Comparison of ENCODE assay signal across 9 cellular contexts in genomic region chr5:7396169-7397004, GRCh38. TPM values are rescaled to one million over a fixed set of nuclear protein-coding genes. Genes with fewer than 3 reads are reported as not detected.
A peak's percentile ranks its signal among the peaks of the same experiment; 100 is the strongest.
DNase-seq lines count a peak whose midpoint lies in the region; ATAC-seq, FAIRE-seq and TF ChIP-seq lines count a peak whose summit lies in the region.
"Had no signal": no experiment of that assay in that cellular context is flagged by ENCODE, and none has a peak within 500 bp of the region (broad histone marks: within the 10 kb centered on the region; RNA-seq: fewer than 3 reads in every experiment).

No MANE protein-coding gene starts in this region.

- POLR2A ChIA-PET in SK-N-SH (lab: Yijun Ruan, JAX) = no interaction called here
- POLR2A ChIA-PET in activated CD4-positive, alpha-beta memory T cell treated with anti-CD3 and anti-CD28 coated beads for 36 hours (lab: Charles Lee) = no interaction called here

- H3K9me2 ChIP-seq in SK-N-SH = no peaks in the 10 kb centered on the region

- no peak overlapping the region for H3K27ac Mint-ChIP-seq in activated CD4-positive, alpha-beta memory T cell treated with anti-CD3 and anti-CD28 coated beads for 36 hours

- 0 out of 2 replicates have a peak overlapping the region, but pooled peaks have one; percentile 3 for H3K4me2 ChIP-seq in SK-N-SH
- H3K4me2 ChIP-seq: BLaER1 treated with 17β-estradiol and CSF1 and Interleukin-3, amounts not matched to agents 10 nM and 100 nM had no signal

- DNase-seq in SK-N-SH (peak; percentile 27), ascending aorta (ENCODE audit: low spot score in 2 of 2) (no peak), kidney (no peak), testis (no peak), GM19240 (ENCODE audit: insufficient read length, low spot score) (no peak), NCI-H446 (lab: John Stamatoyannopoulos, UW) (no peak)
- no peak for DNase-seq in activated CD4-positive, alpha-beta memory T cell treated with anti-CD3 and anti-CD28 coated beads for 36 hours

- no peaks in the 10 kb centered on the region for H3K79me2 ChIP-seq in SK-N-SH (ENCODE audit: insufficient read depth)

- no peaks in the 10 kb centered on the region for H3K36me3 ChIP-seq in SK-N-SH (replicated peaks in 1 of 2; ENCODE audit: control insufficient read depth in 1 of 2, insufficient read depth in 2 of 2, low read length in 1 of 2)
- H3K36me3 ChIP-seq in ascending aorta = no peaks in the 10 kb centered on the region
- no peaks in the 10 kb centered on the region for H3K36me3 ChIP-seq in kidney (ENCODE audit: control insufficient read depth in 1 of 2, insufficient read depth in 2 of 2, low read length in 2 of 2)
- H3K36me3 ChIP-seq in testis (ENCODE audit: low read depth, missing control alignments) = no peaks in the 10 kb centered on the region
- H3K36me3 ChIP-seq: BLaER1 treated with 17β-estradiol and CSF1 and Interleukin-3, amounts not matched to agents 10 nM and 100 nM had no signal

- H3K9me3 ChIP-seq in SK-N-SH (no peaks in the 10 kb centered on the region), ascending aorta (no peaks in the 10 kb centered on the region), kidney (ENCODE audit: control insufficient read depth in 1 of 2, low read length in 2 of 2) (no peaks in the 10 kb centered on the region), testis (no peaks in the 10 kb centered on the region)

- no peak for TF ChIP-seq POLR2A in testis (IDR thresholded peaks at IDR 0.05)

- peaks cover 1% of the 10 kb centered on the region for H3K36me3 Mint-ChIP-seq in activated CD4-positive, alpha-beta memory T cell treated with anti-CD3 and anti-CD28 coated beads for 36 hours

- H3K9me3 Mint-ChIP-seq in activated CD4-positive, alpha-beta memory T cell treated with anti-CD3 and anti-CD28 coated beads for 36 hours = no peaks in the 10 kb centered on the region

- no peak for TF ChIP-seq EP300 in SK-N-SH (IDR thresholded peaks at IDR 0.05; ENCODE audit: borderline replicate concordance in 1 of 2, low read depth in 1 of 2, low read length in 1 of 2)

- H2AFZ ChIP-seq in SK-N-SH (ENCODE audit: low read depth) = no peak overlapping the region

- H3K27me3 Mint-ChIP-seq in activated CD4-positive, alpha-beta memory T cell treated with anti-CD3 and anti-CD28 coated beads for 36 hours = peaks cover 29% of the 10 kb centered on the region

- CTCF ChIA-PET in SK-N-SH (lab: Yijun Ruan, JAX) = no interaction called here
- CTCF ChIA-PET in activated CD4-positive, alpha-beta memory T cell treated with anti-CD3 and anti-CD28 coated beads for 36 hours (lab: Charles Lee) = no interaction called here

- no peak for ATAC-seq in SK-N-SH treated with all-trans-retinoic acid at 6 μM for 48 hours

- no peak for TF ChIP-seq CTCF in SK-N-SH (IDR thresholded peaks at IDR 0.05)
- TF ChIP-seq CTCF in ascending aorta (IDR thresholded peaks at IDR 0.05) = no peak
- TF ChIP-seq CTCF in kidney (IDR thresholded peaks at IDR 0.05; ENCODE audit: borderline replicate concordance, extremely low read depth, insufficient read depth) = no peak
- TF ChIP-seq CTCF in testis (IDR thresholded peaks at IDR 0.05) = no peak

- no peaks in the 10 kb centered on the region for H3F3A ChIP-seq in SK-N-SH (replicated peaks; ENCODE audit: insufficient read depth)

- no peak overlapping the region for H3K4me3 ChIP-seq in SK-N-SH (ENCODE audit: low read depth in 2 of 2, low read length in 1 of 2)
- peak overlapping the region; percentile 70 to 80 for H3K4me3 ChIP-seq in ascending aorta
- peak overlapping the region; percentile 25 to 40 for H3K4me3 ChIP-seq in kidney (ENCODE audit: low read length in 2 of 2)
- H3K4me3 ChIP-seq in testis = peak overlapping the region; percentile 55 to 68
- H3K4me3 ChIP-seq: BLaER1 treated with 17β-estradiol and CSF1 and Interleukin-3, amounts not matched to agents 10 nM and 100 nM had no signal

- H3K9ac ChIP-seq in SK-N-SH (no peak overlapping the region), kidney (ENCODE audit: low read length in 2 of 2) (no peak overlapping the region)
- H3K9ac ChIP-seq: BLaER1 treated with 17β-estradiol and CSF1 and Interleukin-3, amounts not matched to agents 10 nM and 100 nM had no signal

- 33% methylated on average over 2 of the region's 95 CpGs for WGBS in SK-N-SH (ENCODE audit: low lambda C conversion rate)
- 0% methylated on average over 16 to 27 of the region's 95 CpGs for WGBS in testis, 2 donors

- FAIRE-seq in kidney (lab: Jason Lieb, UNC) = no peak

- no peak for TF ChIP-seq RAD21 in SK-N-SH (IDR thresholded peaks at IDR 0.05; ENCODE audit: low read length)

- peaks cover 5% of the 10 kb centered on the region for H3K4me1 Mint-ChIP-seq in activated CD4-positive, alpha-beta memory T cell treated with anti-CD3 and anti-CD28 coated beads for 36 hours (ENCODE audit: low read depth)

- H3K27ac ChIP-seq in SK-N-SH (ENCODE audit: low read depth in 2 of 2, low read length in 1 of 2) = no peak overlapping the region
- peak overlapping the region; percentile 56 to 80 for H3K27ac ChIP-seq in ascending aorta
- no peak overlapping the region for H3K27ac ChIP-seq in kidney (ENCODE audit: low read depth in 2 of 2, low read length in 2 of 2)
- H3K27ac ChIP-seq in testis = peak overlapping the region; percentile 44 to 45
- H3K27ac ChIP-seq: BLaER1 treated with 17β-estradiol and CSF1 and Interleukin-3, amounts not matched to agents 10 nM and 100 nM had no signal

- H3K4me3 Mint-ChIP-seq in activated CD4-positive, alpha-beta memory T cell treated with anti-CD3 and anti-CD28 coated beads for 36 hours = no peak overlapping the region

- H3K27me3 ChIP-seq in SK-N-SH (ENCODE audit: insufficient read depth) (peaks cover 42% of the 10 kb centered on the region), ascending aorta (no peaks in the 10 kb centered on the region), testis (no peaks in the 10 kb centered on the region)
- H3K27me3 ChIP-seq: BLaER1 treated with 17β-estradiol and CSF1 and Interleukin-3, amounts not matched to agents 10 nM and 100 nM had no signal

- H3K4me1 ChIP-seq in SK-N-SH (ENCODE audit: control insufficient read depth in 1 of 2, insufficient read depth in 2 of 2, low read depth in 1 of 2, low read length in 1 of 2) (no peaks in the 10 kb centered on the region), ascending aorta (peaks cover 3% of the 10 kb centered on the region in 2 donors), kidney (ENCODE audit: control insufficient read depth in 1 of 2, insufficient read depth in 1 of 2, low read depth in 1 of 2, low read length in 2 of 2) (peaks cover 0 to 3% of the 10 kb centered on the region in 2 donors), testis (peaks cover 13% of the 10 kb centered on the region)

- intact Hi-C loops in ascending aorta (cut with DNase I) = loop anchor here (2.0 to 10.0 kb wide), 8 partner anchors 96 to 942 kb away; partner anchors contain the start of genes CFAP90, NSUN2 and SRD5A1
- intact Hi-C loops in kidney (cut with DNase I) = no loop called here
- intact Hi-C loops in testis (cut with DNase I; ENCODE audit: low total_unique reads) = no loop called here
- intact Hi-C loops in activated CD4-positive, alpha-beta memory T cell treated with anti-CD3 and anti-CD28 coated beads for 36 hours (cut with micrococcal nuclease) = no loop called here

- no peaks in the 10 kb centered on the region for H4K20me1 ChIP-seq in SK-N-SH (ENCODE audit: insufficient read depth)
- H4K20me1 ChIP-seq: BLaER1 treated with 17β-estradiol and CSF1 and Interleukin-3, amounts not matched to agents 10 nM and 100 nM had no signal

TF ChIP-seq in SK-N-SH, 30 proteins besides CTCF, POLR2A, EP300 and RAD21 (continues in another document):
- TF ChIP-seq USF2 (IDR thresholded peaks at IDR 0.05; ENCODE audit: borderline replicate concordance, low read depth, low read length) = no peak
- TF ChIP-seq SMC3 (IDR thresholded peaks at IDR 0.05; ENCODE audit: low read depth, low read length) = no peak
- TF ChIP-seq YY1 (IDR thresholded peaks at IDR 0.05; ENCODE audit: low read depth) = no peak
- no peak for TF ChIP-seq TAF1 (IDR thresholded peaks at IDR 0.05; ENCODE audit: borderline replicate concordance, low read depth, low read length)
- TF ChIP-seq NRF1 (IDR thresholded peaks at IDR 0.05; ENCODE audit: low read depth, low read length) = no peak

TF ChIP-seq in SK-N-SH treated with all-trans-retinoic acid at 6 μM for 48 hours, 23 proteins besides CTCF, POLR2A, EP300 and RAD21 (continues in another document):
- TF ChIP-seq TCF4 (CRISPR knock-in tag; IDR thresholded peaks at IDR 0.05; ENCODE audit: borderline replicate concordance) (no peak), ZNF70 (CRISPR knock-in tag; IDR thresholded peaks at IDR 0.05) (no peak), PATZ1 (CRISPR knock-in tag; IDR thresholded peaks at IDR 0.05; ENCODE audit: borderline replicate concordance) (no peak), ESRRG (CRISPR knock-in tag; IDR thresholded peaks at IDR 0.05) (no peak)

RNA-seq across cellular contexts. Expression of gene ADCY2, which starts 0.4 kb away (rescaled TPM):
- polyA plus RNA-seq in SK-N-SH (2012; rRNA removed) (not detected in 2 replicates), kidney (ENCODE audit: insufficient read depth, low read depth, low replicate concordance) (0.17 TPM), testis (ENCODE audit: insufficient read depth, low read depth, low replicate concordance) (10.5 TPM)
- under 0.01 TPM in 1 of 2 replicates, not detected in the other for polyA plus RNA-seq in SK-N-SH (2012; cell fraction: cytosol; rRNA removed)
- 0.01 TPM in 1 of 2 replicates, not detected in the other for polyA plus RNA-seq in SK-N-SH (2012; cell fraction: nucleus; rRNA removed)
- total RNA-seq in ascending aorta (0.11 TPM), kidney (2.2 TPM), testis (10 to 100 TPM in 1 of 2 donors, 1 to 10 TPM in 1; 9.4 to 18.5 TPM)
- total RNA-seq in activated CD4-positive, alpha-beta memory T cell treated with anti-CD3 and anti-CD28 coated beads for 36 hours = not detected

Comparison
In these comparisons a context has a peak if more than half of its experiments do, and no peak if none do; other contexts are left out.
1. H3K27ac ChIP-seq: peak in ascending aorta (2 of 2) and testis (2 of 2); none in SK-N-SH (0 of 2) and kidney (0 of 2).
2. H3K4me3 ChIP-seq: peak in ascending aorta (2 of 2), kidney (2 of 2) and testis (2 of 2); none in SK-N-SH (0 of 2).